ENCODE assay signal across 1 cellular context in the genomic region with DNA sequence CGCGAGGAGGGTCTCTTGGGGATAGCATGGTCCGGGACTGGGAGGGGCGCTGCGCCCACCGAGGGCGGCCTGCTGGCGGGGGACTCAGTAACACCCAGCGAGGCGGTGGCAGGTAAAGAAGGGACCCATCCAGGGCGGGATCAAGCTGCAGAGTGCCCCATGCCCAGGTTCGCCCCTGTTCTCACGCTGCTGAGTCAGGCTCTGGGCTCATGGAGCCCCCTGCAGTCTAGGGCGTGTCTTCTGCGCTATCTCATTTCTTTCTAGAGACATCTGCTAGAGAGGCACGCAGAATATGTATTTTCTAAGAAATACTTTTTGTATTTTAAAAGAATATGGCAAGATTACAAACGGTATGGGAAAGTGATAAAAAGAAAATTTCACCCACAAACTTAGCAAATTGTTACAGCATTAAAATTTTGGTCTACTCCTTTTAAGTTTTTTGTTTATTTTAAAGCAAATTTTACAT.
TF ChIP-seq lines count a peak whose summit lies in the region.

No MANE protein-coding gene starts in this region.

TF ChIP-seq in GM12878, 131 proteins besides CTCF, POLR2A, EP300 and RAD21 (continued from another document):
- TF ChIP-seq, protein P1, sequence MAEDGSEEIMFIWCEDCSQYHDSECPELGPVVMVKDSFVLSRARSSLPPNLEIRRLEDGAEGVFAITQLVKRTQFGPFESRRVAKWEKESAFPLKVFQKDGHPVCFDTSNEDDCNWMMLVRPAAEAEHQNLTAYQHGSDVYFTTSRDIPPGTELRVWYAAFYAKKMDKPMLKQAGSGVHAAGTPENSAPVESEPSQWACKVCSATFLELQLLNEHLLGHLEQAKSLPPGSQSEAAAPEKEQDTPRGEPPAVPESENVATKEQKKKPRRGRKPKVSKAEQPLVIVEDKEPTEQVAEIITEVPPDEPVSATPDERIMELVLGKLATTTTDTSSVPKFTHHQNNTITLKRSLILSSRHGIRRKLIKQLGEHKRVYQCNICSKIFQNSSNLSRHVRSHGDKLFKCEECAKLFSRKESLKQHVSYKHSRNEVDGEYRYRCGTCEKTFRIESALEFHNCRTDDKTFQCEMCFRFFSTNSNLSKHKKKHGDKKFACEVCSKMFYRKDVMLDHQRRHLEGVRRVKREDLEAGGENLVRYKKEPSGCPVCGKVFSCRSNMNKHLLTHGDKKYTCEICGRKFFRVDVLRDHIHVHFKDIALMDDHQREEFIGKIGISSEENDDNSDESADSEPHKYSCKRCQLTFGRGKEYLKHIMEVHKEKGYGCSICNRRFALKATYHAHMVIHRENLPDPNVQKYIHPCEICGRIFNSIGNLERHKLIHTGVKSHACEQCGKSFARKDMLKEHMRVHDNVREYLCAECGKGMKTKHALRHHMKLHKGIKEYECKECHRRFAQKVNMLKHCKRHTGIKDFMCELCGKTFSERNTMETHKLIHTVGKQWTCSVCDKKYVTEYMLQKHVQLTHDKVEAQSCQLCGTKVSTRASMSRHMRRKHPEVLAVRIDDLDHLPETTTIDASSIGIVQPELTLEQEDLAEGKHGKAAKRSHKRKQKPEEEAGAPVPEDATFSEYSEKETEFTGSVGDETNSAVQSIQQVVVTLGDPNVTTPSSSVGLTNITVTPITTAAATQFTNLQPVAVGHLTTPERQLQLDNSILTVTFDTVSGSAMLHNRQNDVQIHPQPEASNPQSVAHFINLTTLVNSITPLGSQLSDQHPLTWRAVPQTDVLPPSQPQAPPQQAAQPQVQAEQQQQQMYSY (CRISPR knock-in tag; IDR thresholded peaks at IDR 0.05), result no peak
- TF ChIP-seq SMARCA5 (IDR thresholded peaks at IDR 0.05) (peak; percentile 25; the same call in 1 of the 2 replicates), NBN (IDR thresholded peaks at IDR 0.05) (peak; percentile 38; the same call in 1 of the 2 replicates), YY1 (IDR thresholded peaks at IDR 0.05; ENCODE audit: low read depth, low read length) (0 out of 2 replicates have a peak, but pooled peaks have one; percentile 3)
TF ChIP-seq in GM12878: peak in this region for 10.
